In the genomic region with DNA sequence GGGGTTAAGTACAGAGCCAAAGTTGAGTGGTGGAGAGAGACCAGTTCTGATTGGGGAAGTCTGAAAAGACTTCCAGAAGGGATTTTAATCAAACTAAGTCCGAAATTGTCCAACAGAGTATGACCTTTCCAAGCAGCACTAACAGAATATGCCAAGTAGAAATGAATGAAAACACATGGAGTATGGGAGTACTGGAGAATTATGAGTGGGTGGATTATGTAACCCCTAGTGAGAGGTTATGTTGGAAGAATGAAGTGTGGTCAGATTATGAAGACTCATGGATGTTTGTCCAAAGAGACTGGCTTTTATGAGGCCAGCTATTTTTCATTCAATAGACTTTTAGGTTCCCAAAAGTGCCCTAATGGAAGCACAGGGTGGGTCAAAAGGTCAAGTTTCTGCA, we compare ENCODE assay signal across 18 cellular contexts.
A peak's percentile ranks its signal among the peaks of the same experiment; 100 is the strongest.
DNase-seq lines count a peak whose midpoint lies in the region; ATAC-seq and TF ChIP-seq lines count a peak whose summit lies in the region.
"Had no signal": no experiment of that assay in that cellular context is flagged by ENCODE, and none has a peak within 500 bp of the region (broad histone marks: within the 10 kb centered on the region; RNA-seq: fewer than 3 reads in every experiment).

No MANE protein-coding gene starts in this region.

- H3K4me1 ChIP-seq in right atrium auricular region (peaks cover 0 to 15% of the 10 kb centered on the region in 2 donors), esophagus muscularis mucosa (peaks cover 6 to 67% (median 61%) of the 10 kb centered on the region in 4 donors), MM.1S (ENCODE audit: low read length) (no peaks in the 10 kb centered on the region), PC-3 (ENCODE audit: insufficient read depth, low read length) (peaks cover 11% of the 10 kb centered on the region)

- H3K27me3 ChIP-seq in right atrium auricular region (no peaks in the 10 kb centered on the region), esophagus muscularis mucosa (no peaks in the 10 kb centered on the region), MM.1S (replicated peaks; ENCODE audit: insufficient read depth, low read length) (no peaks in the 10 kb centered on the region), WERI-Rb-1 (ENCODE audit: insufficient read depth, low read depth, severe bottlenecking) (no peaks in the 10 kb centered on the region), PC-3 (ENCODE audit: low read length) (no peaks in the 10 kb centered on the region)

- POLR2A ChIA-PET in PC-3 (lab: Charles Lee; ENCODE audit: unreplicated experiment) = no interaction called here

- intact Hi-C loops in Right ventricle myocardium superior (cut with DNase I) = no loop called here
- intact Hi-C loops in esophagus muscularis mucosa (cut with DNase I) = no loop called here
- intact Hi-C loops in PC-3 (cut with micrococcal nuclease) = no loop called here

- ATAC-seq in Right ventricle myocardium superior (ENCODE audit: poor library complexity) (peak; percentile 27), PC-3 (no peak)
- ATAC-seq: stimulated activated effector memory CD8-positive, alpha-beta T cell treated with anti-CD3 and anti-CD28 coated beads, Interleukin-12 subunit alpha, Interleukin-12 subunit beta, amount 100 ng/mL, for 72 hours had no signal

- 39% methylated on average over 1 of the region's 1 CpG for WGBS in esophagus muscularis mucosa

- H3K9ac ChIP-seq in MM.1S (ENCODE audit: low read length) = no peak overlapping the region
- no peak overlapping the region for H3K9ac ChIP-seq in PC-3 (ENCODE audit: low read length)

- H3K79me2 ChIP-seq in MM.1S (ENCODE audit: low read length) = no peaks in the 10 kb centered on the region
- H3K79me2 ChIP-seq in PC-3 (ENCODE audit: low read length) = no peaks in the 10 kb centered on the region

- no TSS peak for BruUV-seq in PC-3 (replicated peaks; lab: Mats Ljungman, UMichigan)

- H3K4me2 ChIP-seq in MM.1S (ENCODE audit: low read depth, low read length) = no peak overlapping the region
- no peak overlapping the region for H3K4me2 ChIP-seq in PC-3 (ENCODE audit: low read length)

- H4K20me1 ChIP-seq in MM.1S (ENCODE audit: insufficient read depth, low read length) (no peaks in the 10 kb centered on the region), PC-3 (ENCODE audit: low read length) (no peaks in the 10 kb centered on the region)

- CTCF ChIA-PET in PC-3 (lab: Charles Lee) = no interaction called here

- H3K9me2 ChIP-seq in MM.1S (replicated peaks; ENCODE audit: insufficient read depth, low read length) (no peaks in the 10 kb centered on the region), PC-3 (replicated peaks; ENCODE audit: low read length) (no peaks in the 10 kb centered on the region)

- no peaks in the 10 kb centered on the region for H3F3A ChIP-seq in MM.1S (ENCODE audit: insufficient read depth, low read length)
- H3F3A ChIP-seq in PC-3 (ENCODE audit: low read length, unreplicated experiment) = no peaks in the 10 kb centered on the region

- TF ChIP-seq CTCF in right atrium auricular region (IDR thresholded peaks at IDR 0.05) (no peak), esophagus muscularis mucosa (IDR thresholded peaks at IDR 0.05) (no peak), MM.1S (IDR thresholded peaks at IDR 0.05; ENCODE audit: low read length) (no peak), WERI-Rb-1 (IDR thresholded peaks at IDR 0.05; ENCODE audit: low read depth, low read length) (no peak), PC-3 (conservative IDR thresholded peaks at IDR 0.05; ENCODE audit: low read depth, low read length) (no peak)

- H3K36me3 ChIP-seq in right atrium auricular region (no peaks in the 10 kb centered on the region), esophagus muscularis mucosa (no peaks in the 10 kb centered on the region), MM.1S (replicated peaks; ENCODE audit: insufficient read depth, low read length) (no peaks in the 10 kb centered on the region), WERI-Rb-1 (no peaks in the 10 kb centered on the region), PC-3 (ENCODE audit: low read depth, low read length) (no peaks in the 10 kb centered on the region; the same call in 1 of the 2 replicates)

- no peak for TF ChIP-seq EP300 in esophagus muscularis mucosa (IDR thresholded peaks at IDR 0.05)

- no peak for TF ChIP-seq POLR2A in esophagus muscularis mucosa (IDR thresholded peaks at IDR 0.05; ENCODE audit: low read depth)

- H3K9me3 ChIP-seq in right atrium auricular region (no peaks in the 10 kb centered on the region), esophagus muscularis mucosa (peaks cover 0 to 6% (median 0%) of the 10 kb centered on the region in 4 donors), MM.1S (replicated peaks; ENCODE audit: insufficient read depth, low read length) (no peaks in the 10 kb centered on the region), WERI-Rb-1 (ENCODE audit: severe bottlenecking) (peaks cover 10% of the 10 kb centered on the region), PC-3 (ENCODE audit: low read length) (no peaks in the 10 kb centered on the region)

- H2AFZ ChIP-seq in MM.1S (ENCODE audit: low read length) = no peak overlapping the region
- no peak overlapping the region for H2AFZ ChIP-seq in PC-3 (ENCODE audit: low read length)

- H3K4me3 ChIP-seq in right atrium auricular region (no peak overlapping the region), esophagus muscularis mucosa (no peak overlapping the region), MM.1S (ENCODE audit: low read length) (no peak overlapping the region), WERI-Rb-1 (ENCODE audit: low read depth, low read length) (no peak overlapping the region), PC-3 (ENCODE audit: low read length) (no peak overlapping the region)

- DNase-seq in Right ventricle myocardium superior = no peak
- no peak for DNase-seq in right atrium auricular region (ENCODE audit: low spot score)
- DNase-seq in esophagus muscularis mucosa (ENCODE audit: extremely low spot score) = peak; percentile 62
- DNase-seq in hepatic stellate cell (ENCODE audit: low spot score) = peak; percentile 12
- DNase-seq in activated T-cell treated with anti-CD3 and anti-CD28 coated beads, Interleukin-2, amount 50 U/mL, for 48 hours = no peak
- no peak for DNase-seq in MM.1S
- no peak for DNase-seq in WERI-Rb-1
- no peak for DNase-seq in PC-3
- DNase-seq: activated CD4-positive, alpha-beta T cell treated with anti-CD3 and anti-CD28 coated beads, Interleukin-2, amount 10 ng/mL, durations not matched to agents 7 days and 5 days; activated CD8-positive, alpha-beta memory T cell treated with anti-CD3 and anti-CD28 coated beads, Interleukin-2, amount 50 U/mL, for 4 hours; activated effector memory CD4-positive, alpha-beta T cell treated with anti-CD3 and anti-CD28 coated beads, Interleukin-2, amount 50 U/mL, for 16 hours; amygdala; CD4-positive, alpha-beta T cell; DMS79; head of caudate nucleus; NCI-H187 treated with DMSO at 0.1 percent for 48 hours; RPMI8226 had no signal

- H3K27ac ChIP-seq in right atrium auricular region = peak overlapping the region in 1 of 2 donors; percentile 73
- H3K27ac ChIP-seq in esophagus muscularis mucosa (replicated peaks in 1 of 4) = peak overlapping the region; percentile 69 to 82 (median 77)
- no peak overlapping the region for H3K27ac ChIP-seq in MM.1S (ENCODE audit: low read length)
- H3K27ac ChIP-seq in WERI-Rb-1 = no peak overlapping the region
- no peak overlapping the region for H3K27ac ChIP-seq in PC-3 (ENCODE audit: low read length)

Comparison
In these comparisons a context has a peak if more than half of its experiments do, and no peak if none do; other contexts are left out.
1. DNase-seq: peak in esophagus muscularis mucosa (single experiment) and hepatic stellate cell (single experiment); none in Right ventricle myocardium superior (single experiment), right atrium auricular region (single experiment), activated T-cell treated with anti-CD3 and anti-CD28 coated beads, Interleukin-2, amount 50 U/mL, for 48 hours (0 of 2), MM.1S (single experiment), WERI-Rb-1 (single experiment) and PC-3 (single experiment).
2. H3K27ac ChIP-seq: peak in esophagus muscularis mucosa (4 of 4); none in MM.1S (single experiment), WERI-Rb-1 (single experiment) and PC-3 (single experiment).